13 cellular contexts compared by ENCODE assay signal in genomic region chr4:116925900-116926457, GRCh38.
DNase-seq lines count a peak whose midpoint lies in the region; ATAC-seq and FAIRE-seq lines count a peak whose summit lies in the region.
"Had no signal": no experiment of that assay in that cellular context is flagged by ENCODE, and none has a peak within 500 bp of the region (broad histone marks: within the 10 kb centered on the region; RNA-seq: fewer than 3 reads in every experiment).

No MANE protein-coding gene starts in this region.

- H3K36me3 ChIP-seq in adipocyte (ENCODE audit: control insufficient read depth, insufficient read depth, low read length, severe bottlenecking) (no peaks in the 10 kb centered on the region), iPS-15b (ENCODE audit: control insufficient read depth, insufficient read depth, low read length) (no peaks in the 10 kb centered on the region)
- H3K36me3 ChIP-seq: BLaER1 had no signal

- H3K27me3 ChIP-seq in adipocyte (replicated peaks; ENCODE audit: control insufficient read depth, insufficient read depth, low read length) = peaks cover 27% of the 10 kb centered on the region
- H3K27me3 ChIP-seq in iPS-15b (ENCODE audit: control insufficient read depth, insufficient read depth, low read length) = peaks cover 6% of the 10 kb centered on the region
- H3K27me3 ChIP-seq: BLaER1 had no signal

- ATAC-seq in GM18868 (IDR thresholded peaks at IDR 0.05; ENCODE audit: unreplicated experiment) = no peak

- H3K4me3 ChIP-seq in adipocyte (ENCODE audit: low read length) (peak overlapping the region; percentile 11), iPS-15b (ENCODE audit: low read depth, low read length) (peak overlapping the region; percentile 47)
- H3K4me3 ChIP-seq: BLaER1 had no signal

- H3K9ac ChIP-seq in adipocyte (ENCODE audit: low read length) = no peak overlapping the region
- peak overlapping the region; percentile 13 for H3K9ac ChIP-seq in iPS-15b (ENCODE audit: low read depth, low read length)
- H3K9ac ChIP-seq: BLaER1 had no signal

- FAIRE-seq in RCC 7860 (lab: Jason Lieb, UNC) = no peak
- FAIRE-seq: islet of Langerhans had no signal

- H3K9me3 ChIP-seq in adipocyte (ENCODE audit: control insufficient read depth, low read length) (no peaks in the 10 kb centered on the region), iPS-15b (ENCODE audit: control insufficient read depth, insufficient read depth, low read length) (no peaks in the 10 kb centered on the region)

- peaks cover 5% of the 10 kb centered on the region for H3K4me1 ChIP-seq in adipocyte (ENCODE audit: control insufficient read depth, insufficient read depth, low read length)
- no peaks in the 10 kb centered on the region for H3K4me1 ChIP-seq in iPS-15b (ENCODE audit: control insufficient read depth, insufficient read depth, low read length)
- H3K4me1 ChIP-seq: BLaER1 had no signal

- DNase-seq in ELF-1 (ENCODE audit: low read depth, low spot score) (peak; percentile 66), adipocyte (ENCODE audit: low read depth) (peak; percentile 28), posterior vena cava (ENCODE audit: low spot score) (peak; percentile 71), RCC 7860 (ENCODE audit: low spot score) (no peak), SIG-M5 (lab: John Stamatoyannopoulos, UW) (no peak), UCSD-AML1 (lab: John Stamatoyannopoulos, UW; ENCODE audit: unreplicated experiment) (no peak)
- DNase-seq: cerebellar nuclear complex; NCI-H1436 treated with DMSO at 0.1 percent for 48 hours; stimulated activated CD4-positive, alpha-beta T cell treated with anti-CD3 and anti-CD28 coated beads, Interleukin-4, amount 100 ng/mL, for 4 hours had no signal

- intact Hi-C loops in posterior vena cava (cut with DNase I) = no loop called here

Comparison
In these comparisons a context has a peak if more than half of its experiments do, and no peak if none do; other contexts are left out.
1. DNase-seq: peak in ELF-1 (single experiment), adipocyte (single experiment) and posterior vena cava (single experiment); none in RCC 7860 (single experiment), SIG-M5 (single experiment) and UCSD-AML1 (single experiment).